Comparison of ENCODE assay signal across 7 cellular contexts in the genomic region with DNA sequence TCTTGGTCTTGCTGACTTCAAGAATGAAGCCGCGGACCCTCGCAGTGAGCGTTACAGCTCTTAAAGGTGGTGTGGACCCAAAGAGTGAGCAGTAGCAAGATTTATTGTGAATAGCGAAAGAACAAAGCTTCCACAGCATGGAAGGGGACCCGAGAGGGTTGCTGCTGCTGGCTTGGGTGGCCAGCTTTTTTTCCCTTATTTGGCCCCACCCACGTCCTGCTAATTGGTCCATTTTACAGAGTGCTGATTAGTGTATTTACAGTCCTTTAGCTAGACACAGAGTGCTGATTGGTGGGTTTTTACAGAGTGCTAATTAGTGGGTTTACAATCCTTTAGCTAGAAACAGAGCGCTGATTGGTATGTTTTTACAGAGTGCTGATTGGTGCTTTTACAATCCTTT.
"Had no signal": no experiment of that assay in that cellular context is flagged by ENCODE, and none has a peak within 500 bp of the region (broad histone marks: within the 10 kb centered on the region; RNA-seq: fewer than 3 reads in every experiment).

No MANE protein-coding gene starts in this region.

- H3K9ac ChIP-seq: KMS-11 had no signal

- H3K4me2 ChIP-seq: KMS-11 had no signal

- ATAC-seq: HepG2 had no signal

- H3K27ac ChIP-seq: HL-60, KMS-11 had no signal

- DNase-seq: IMR-90, KBM-7, KG1 had no signal

- FAIRE-seq: HepG2, HTR-8/SVneo had no signal
